Comparison of ENCODE assay signal across 35 cellular contexts in genomic region chrX:18951032-18951431, GRCh38. TPM values are rescaled to one million over a fixed set of nuclear protein-coding genes. Genes with fewer than 3 reads are reported as not detected.
DNase-seq lines count a peak whose midpoint lies in the region; ATAC-seq, FAIRE-seq and TF ChIP-seq lines count a peak whose summit lies in the region.
"Had no signal": no experiment of that assay in that cellular context is flagged by ENCODE, and none has a peak within 500 bp of the region (broad histone marks: within the 10 kb centered on the region; RNA-seq: fewer than 3 reads in every experiment).

No MANE protein-coding gene starts in this region.

- peaks cover 12% of the 10 kb centered on the region for H3K36me3 Mint-ChIP-seq in activated CD8-positive, alpha-beta T cell treated with anti-CD3 and anti-CD28 coated beads for 36 hours (ENCODE audit: low read depth)
- peaks cover 6% of the 10 kb centered on the region for H3K36me3 Mint-ChIP-seq in activated CD8-positive, alpha-beta T cell treated with anti-CD3 and anti-CD28 coated beads, Interleukin-2, amount 10 ng/mL, durations not matched to agents 7 days and 5 days (ENCODE audit: low read depth)
- H3K36me3 Mint-ChIP-seq in neural crest cell (ENCODE audit: low read depth) = peaks cover 15% of the 10 kb centered on the region

- H3K4me2 ChIP-seq in Karpas-422 (ENCODE audit: low read depth, low read length, poor library complexity, severe bottlenecking) = no peak overlapping the region
- H3K4me2 ChIP-seq in H1 (ENCODE audit: insufficient read depth in 1 of 2, low read depth in 2 of 2, low read length in 2 of 2) = no peak overlapping the region
- H3K4me2 ChIP-seq: hepatocyte, neural progenitor cell had no signal

- intact Hi-C loops in activated CD8-positive, alpha-beta T cell treated with anti-CD3 and anti-CD28 coated beads for 36 hours (cut with micrococcal nuclease) = no loop called here

- POLR2A ChIA-PET in activated CD8-positive, alpha-beta T cell treated with anti-CD3 and anti-CD28 coated beads for 36 hours (lab: Charles Lee) = no interaction called here
- POLR2A ChIA-PET in activated CD8-positive, alpha-beta T cell treated with anti-CD3 and anti-CD28 coated beads, Interleukin-2, amount 10 ng/mL, durations not matched to agents 7 days and 5 days (lab: Charles Lee) = no interaction called here
- POLR2A ChIA-PET in H1 (lab: Charles Lee; ENCODE audit: partially characterized antibody) = no interaction called here

- H2BK12ac ChIP-seq in H1 (ENCODE audit: low read depth, low read length) = no peak overlapping the region

- peaks cover 10% of the 10 kb centered on the region for H3K4me1 Mint-ChIP-seq in activated CD8-positive, alpha-beta T cell treated with anti-CD3 and anti-CD28 coated beads for 36 hours (ENCODE audit: low read depth)
- H3K4me1 Mint-ChIP-seq in activated CD8-positive, alpha-beta T cell treated with anti-CD3 and anti-CD28 coated beads, Interleukin-2, amount 10 ng/mL, durations not matched to agents 7 days and 5 days (ENCODE audit: low read depth) = peaks cover 16% of the 10 kb centered on the region
- no peaks in the 10 kb centered on the region for H3K4me1 Mint-ChIP-seq in neural crest cell
- H3K4me1 Mint-ChIP-seq: IgD-negative memory B cell, immature natural killer cell, neural progenitor cell had no signal

- H3K79me2 ChIP-seq in Karpas-422 (ENCODE audit: low read length) = peaks cover 15% of the 10 kb centered on the region
- H3K79me2 ChIP-seq in H1 (ENCODE audit: control insufficient read depth in 1 of 2, insufficient read depth in 2 of 2, low read length in 2 of 2) = no peaks in the 10 kb centered on the region
- H3K79me2 ChIP-seq: hepatocyte had no signal

- no peak overlapping the region for H3K18ac ChIP-seq in H1 (ENCODE audit: extremely low read depth, low read length)

- no peak overlapping the region for H3K4ac ChIP-seq in H1 (replicated peaks; ENCODE audit: insufficient read length, low read depth, low read length)

- peak; percentile 44 to 50 for TF ChIP-seq RAD21 in H1 (IDR thresholded peaks at IDR 0.05 in 1 of 2, conservative IDR thresholded peaks at IDR 0.05 in 1 of 2; ENCODE audit: low read depth in 2 of 2, low read length in 2 of 2)

- no peak overlapping the region for H2AK5ac ChIP-seq in H1 (ENCODE audit: low read depth, low read length)

- no peak overlapping the region for H2BK15ac ChIP-seq in H1 (ENCODE audit: low read length)

- ATAC-seq in activated CD8-positive, alpha-beta T cell treated with anti-CD3 and anti-CD28 coated beads for 36 hours = no peak
- ATAC-seq in activated CD8-positive, alpha-beta T cell treated with anti-CD3 and anti-CD28 coated beads, Interleukin-2, amount 10 ng/mL, durations not matched to agents 7 days and 5 days = no peak
- ATAC-seq: activated naive CD8-positive, alpha-beta T cell treated with anti-CD3 and anti-CD28 coated beads, Interleukin-2, amount 50 U/mL, for 24 hours; gastroesophageal sphincter; left cardiac atrium had no signal

- H3K4me3 ChIP-seq in Karpas-422 (ENCODE audit: low read length) (no peak overlapping the region), H1 (ENCODE audit: extremely low read depth in 1 of 4, insufficient read depth in 2 of 4, low read depth in 3 of 4, low read length in 4 of 4) (no peak overlapping the region)
- H3K4me3 ChIP-seq: cardiac muscle cell, gastroesophageal sphincter, hepatocyte, neural progenitor cell, Peyer's patch, sigmoid colon, thyroid gland, uterus had no signal

- no peak overlapping the region for H3K4me3 Mint-ChIP-seq in activated CD8-positive, alpha-beta T cell treated with anti-CD3 and anti-CD28 coated beads for 36 hours
- H3K4me3 Mint-ChIP-seq in activated CD8-positive, alpha-beta T cell treated with anti-CD3 and anti-CD28 coated beads, Interleukin-2, amount 10 ng/mL, durations not matched to agents 7 days and 5 days = no peak overlapping the region
- no peak overlapping the region for H3K4me3 Mint-ChIP-seq in neural crest cell
- H3K4me3 Mint-ChIP-seq: activated naive CD8-positive, alpha-beta T cell treated with anti-CD3 and anti-CD28 coated beads, Interleukin-2, amount 50 U/mL, for 24 hours; CD4-positive, alpha-beta T cell; IgD-negative memory B cell; immature natural killer cell; neural progenitor cell had no signal

- H3K27ac ChIP-seq in Karpas-422 (ENCODE audit: low read length) = no peak overlapping the region
- H3K27ac ChIP-seq in H1 (ENCODE audit: low read depth, low read length) = no peak overlapping the region
- H3K27ac ChIP-seq: cardiac muscle cell, gastroesophageal sphincter, hepatocyte, neural progenitor cell, Peyer's patch, sigmoid colon, thyroid gland, uterus had no signal

- H3K27me3 ChIP-seq in Karpas-422 (ENCODE audit: low read length) (no peaks in the 10 kb centered on the region), H1 (replicated peaks in 1 of 4; ENCODE audit: control insufficient read depth in 3 of 4, extremely low read depth in 1 of 4, insufficient read depth in 3 of 4, low read length in 3 of 4) (no peaks in the 10 kb centered on the region)
- H3K27me3 ChIP-seq: cardiac muscle cell, gastroesophageal sphincter, hepatocyte, neural progenitor cell, Peyer's patch, sigmoid colon, thyroid gland, uterus had no signal

- CTCF ChIA-PET in activated CD8-positive, alpha-beta T cell treated with anti-CD3 and anti-CD28 coated beads for 36 hours (lab: Charles Lee) = no interaction called here
- CTCF ChIA-PET in activated CD8-positive, alpha-beta T cell treated with anti-CD3 and anti-CD28 coated beads, Interleukin-2, amount 10 ng/mL, durations not matched to agents 7 days and 5 days (lab: Charles Lee) = interaction anchor here (1.0 kb wide), 1 partner anchor 383 kb away, joined by 3 read pairs; no protein-coding TSS in a partner anchor
- CTCF ChIA-PET in H1 (lab: Charles Lee; ENCODE audit: partially characterized antibody) = interaction anchor here (0.8 to 1.4 kb wide), 4 partner anchors 9 to 34 kb away, joined by 3 to 4 read pairs (median 4); no protein-coding TSS in a partner anchor

- TF ChIP-seq POLR2A in H1 (IDR thresholded peaks at IDR 0.05; ENCODE audit: control extremely low read depth in 1 of 2, low read depth in 2 of 2, low read length in 2 of 2) = no peak

- H3K9ac ChIP-seq in Karpas-422 (ENCODE audit: low read length) = no peak overlapping the region
- no peak overlapping the region for H3K9ac ChIP-seq in H1 (replicated peaks in 1 of 4; ENCODE audit: extremely low read depth in 1 of 4, low read depth in 3 of 4, low read length in 3 of 4)
- H3K9ac ChIP-seq: neural progenitor cell had no signal

- H3K27ac Mint-ChIP-seq in activated CD8-positive, alpha-beta T cell treated with anti-CD3 and anti-CD28 coated beads for 36 hours = no peak overlapping the region
- no peak overlapping the region for H3K27ac Mint-ChIP-seq in activated CD8-positive, alpha-beta T cell treated with anti-CD3 and anti-CD28 coated beads, Interleukin-2, amount 10 ng/mL, durations not matched to agents 7 days and 5 days
- H3K27ac Mint-ChIP-seq in neural crest cell (ENCODE audit: unreplicated experiment) = peak overlapping the region; percentile 23
- H3K27ac Mint-ChIP-seq: activated naive CD8-positive, alpha-beta T cell treated with anti-CD3 and anti-CD28 coated beads, Interleukin-2, amount 50 U/mL, for 24 hours; CD4-positive, alpha-beta T cell; IgD-negative memory B cell; immature natural killer cell; neural progenitor cell had no signal

- no peak overlapping the region for H4K5ac ChIP-seq in H1 (ENCODE audit: insufficient read length, low read depth, low read length)

- FAIRE-seq in H1 (lab: Jason Lieb, UNC) = no peak
- FAIRE-seq: A204.1, colon, GM18507, H54 had no signal

- 84% methylated on average over 6 of the region's 10 CpGs; no CpG with 5 or more reads in 1 of the 2 experiments for WGBS in H1 (ENCODE audit: extremely low coverage in 1 of 2, insufficient coverage in 1 of 2, insufficient read length in 1 of 2, insufficient replicate concordance in 2 of 2, low coverage in 1 of 2, low lambda C conversion rate in 2 of 2, missing lambda C conversion rate in 1 of 2), 2 experiments

- no peak for TF ChIP-seq CTCF in activated CD8-positive, alpha-beta T cell treated with anti-CD3 and anti-CD28 coated beads for 36 hours (IDR thresholded peaks at IDR 0.05)
- peak; percentile 32 to 63 (median 38) for TF ChIP-seq CTCF in H1 (IDR thresholded peaks at IDR 0.05; ENCODE audit: control extremely low read depth in 1 of 3, insufficient read depth in 1 of 3, low read depth in 1 of 3, low read length in 3 of 3)
- no peak for TF ChIP-seq CTCF in neural crest cell (conservative IDR thresholded peaks at IDR 0.05)

- H4K8ac ChIP-seq in H1 (ENCODE audit: extremely low read depth, insufficient read depth, low read length) = no peak overlapping the region

- H3K79me1 ChIP-seq in H1 (ENCODE audit: low read depth, low read length) = no peaks in the 10 kb centered on the region

- H3K23me2 ChIP-seq in H1 (ENCODE audit: low read depth, low read length) = no peaks in the 10 kb centered on the region; the same call in 1 of the 2 replicates

- H3K9me3 Mint-ChIP-seq in activated CD8-positive, alpha-beta T cell treated with anti-CD3 and anti-CD28 coated beads for 36 hours = no peaks in the 10 kb centered on the region
- H3K9me3 Mint-ChIP-seq in activated CD8-positive, alpha-beta T cell treated with anti-CD3 and anti-CD28 coated beads, Interleukin-2, amount 10 ng/mL, durations not matched to agents 7 days and 5 days (ENCODE audit: insufficient read depth) = no peaks in the 10 kb centered on the region
- peaks cover 5% of the 10 kb centered on the region for H3K9me3 Mint-ChIP-seq in neural crest cell
- H3K9me3 Mint-ChIP-seq: activated naive CD8-positive, alpha-beta T cell treated with anti-CD3 and anti-CD28 coated beads, Interleukin-2, amount 50 U/mL, for 24 hours; CD4-positive, alpha-beta T cell; immature natural killer cell had no signal

- H2AFZ ChIP-seq in Karpas-422 (ENCODE audit: low read length) (no peak overlapping the region), H1 (ENCODE audit: low read length) (no peak overlapping the region)
- H2AFZ ChIP-seq: hepatocyte, neural progenitor cell had no signal

- H4K20me1 ChIP-seq in Karpas-422 (ENCODE audit: insufficient read depth, low read depth, low read length) = 0 out of 2 replicates have a peak, but pooled peaks cover 4% of the 10 kb centered on the region
- no peaks in the 10 kb centered on the region for H4K20me1 ChIP-seq in H1 (replicated peaks in 1 of 2; ENCODE audit: control insufficient read depth in 1 of 2, insufficient read depth in 2 of 2, low read length in 2 of 2)

- no peak overlapping the region for H3K14ac ChIP-seq in H1 (ENCODE audit: insufficient read length)

- peak; percentile 2 for DNase-seq in activated CD8-positive, alpha-beta T cell treated with anti-CD3 and anti-CD28 coated beads for 36 hours
- no peak for DNase-seq in activated CD8-positive, alpha-beta T cell treated with anti-CD3 and anti-CD28 coated beads, Interleukin-2, amount 10 ng/mL, durations not matched to agents 7 days and 5 days
- peak; percentile 66 for DNase-seq in Karpas-422
- DNase-seq in H1 (ENCODE audit: low read depth in 1 of 2, low spot score in 2 of 2) = no peak
- DNase-seq in neural crest cell (ENCODE audit: low read depth, low spot score) = no peak
- no peak for DNase-seq in NOMO-1 treated with dmso at 0.1 percent for 144 hours (lab: John Stamatoyannopoulos, UW; ENCODE audit: unreplicated experiment)
- DNase-seq in NK-92 treated with Interleukin-12 subunit alpha and Interleukin-12 subunit beta, amount 100 ng/mL, for 24 hours (lab: John Stamatoyannopoulos, UW) = no peak
- no peak for DNase-seq in NCI-H524 treated with DMSO at 0.1 percent for 48 hours (lab: John Stamatoyannopoulos, UW)
- DNase-seq: activated CD4-positive, alpha-beta T cell treated with anti-CD3 and anti-CD28 coated beads for 48 hours; activated gamma-delta T cell treated with Interleukin-2 at 50 U/mL for 16 hours; activated naive CD8-positive, alpha-beta T cell treated with anti-CD3 and anti-CD28 coated beads, Interleukin-2, amount 50 U/mL, for 24 hours; activated T-cell treated with anti-CD3 and anti-CD28 coated beads, Interleukin-2, amount 50 U/mL, for 48 hours; CD4-positive, alpha-beta T cell; immature natural killer cell; left cardiac atrium; NCI-H1092; NCI-H1694 treated with DMSO at 0.1 percent for 48 hours; NCI-H510A; Peyer's patch; posterior cingulate gyrus; SHP77 treated with DMSO at 0.1 percent for 48 hours; sigmoid colon; stimulated activated CD4-positive, alpha-beta T cell treated with anti-CD3 and anti-CD28 coated beads, Interleukin-12 subunit alpha, Interleukin-12 subunit beta, amount 100 ng/mL, for 4 hours; stimulated activated CD4-positive, alpha-beta T cell treated with anti-CD3 and anti-CD28 coated beads, Interleukin-2, amount 100 ng/mL, for 48 hours; thyroid gland; uterus had no signal

- H3K27me3 Mint-ChIP-seq in activated CD8-positive, alpha-beta T cell treated with anti-CD3 and anti-CD28 coated beads for 36 hours = no peaks in the 10 kb centered on the region
- H3K27me3 Mint-ChIP-seq in activated CD8-positive, alpha-beta T cell treated with anti-CD3 and anti-CD28 coated beads, Interleukin-2, amount 10 ng/mL, durations not matched to agents 7 days and 5 days (ENCODE audit: low read depth) = no peaks in the 10 kb centered on the region
- H3K27me3 Mint-ChIP-seq in neural crest cell (ENCODE audit: low read depth) = no peaks in the 10 kb centered on the region
- H3K27me3 Mint-ChIP-seq: activated naive CD8-positive, alpha-beta T cell treated with anti-CD3 and anti-CD28 coated beads, Interleukin-2, amount 50 U/mL, for 24 hours; CD4-positive, alpha-beta T cell; IgD-negative memory B cell had no signal

- H3K36me3 ChIP-seq in Karpas-422 (ENCODE audit: insufficient read depth, low read length) = no peaks in the 10 kb centered on the region
- peaks cover 0 to 6% (median 0%) of the 10 kb centered on the region in 4 experiments; a peak in 3 of 8 replicates for H3K36me3 ChIP-seq in H1 (ENCODE audit: control insufficient read depth in 2 of 4, insufficient read depth in 4 of 4, low read length in 3 of 4)
- H3K36me3 ChIP-seq: cardiac muscle cell, neural progenitor cell, Peyer's patch, thyroid gland, uterus had no signal

- no peak overlapping the region for H4K91ac ChIP-seq in H1 (replicated peaks; ENCODE audit: insufficient read length, low read length)

- no peak overlapping the region for H3K23ac ChIP-seq in H1 (ENCODE audit: insufficient read length)

- H3K9me3 ChIP-seq in Karpas-422 (ENCODE audit: low read length) (no peaks in the 10 kb centered on the region), H1 (ENCODE audit: insufficient read depth in 2 of 2, low read depth in 1 of 2, low read length in 1 of 2) (no peaks in the 10 kb centered on the region)
- H3K9me3 ChIP-seq: gastroesophageal sphincter, Peyer's patch, sigmoid colon, thyroid gland, uterus had no signal

- no peak overlapping the region for H2BK20ac ChIP-seq in H1 (ENCODE audit: low read length)

- no peak overlapping the region for H2BK5ac ChIP-seq in H1 (ENCODE audit: low read depth, low read length)

- TF ChIP-seq EP300 in H1 (IDR thresholded peaks at IDR 0.05; ENCODE audit: borderline replicate concordance in 1 of 2, low read depth in 2 of 2, low read length in 2 of 2) = no peak

- H2BK120ac ChIP-seq in H1 (replicated peaks; ENCODE audit: low read depth, low read length) = no peak overlapping the region

- H3K9me2 ChIP-seq in Karpas-422 (replicated peaks; ENCODE audit: insufficient read depth, low read length) = no peaks in the 10 kb centered on the region

- no peak overlapping the region for H3K56ac ChIP-seq in H1 (replicated peaks; ENCODE audit: insufficient read length, low read depth, low read length)

- H3K4me1 ChIP-seq in Karpas-422 (ENCODE audit: low read length) (no peaks in the 10 kb centered on the region), H1 (replicated peaks in 1 of 4; ENCODE audit: control insufficient read depth in 3 of 4, insufficient read depth in 4 of 4, low read length in 3 of 4) (no peaks in the 10 kb centered on the region)
- H3K4me1 ChIP-seq: gastroesophageal sphincter, neural progenitor cell, Peyer's patch, sigmoid colon, thyroid gland, uterus had no signal

RNA-seq across cellular contexts. Expression of gene PHKA2, which starts 32.9 kb away (rescaled TPM):
- total RNA-seq in activated CD8-positive, alpha-beta T cell treated with anti-CD3 and anti-CD28 coated beads for 36 hours = 10 to 100 TPM; 23.3 to 26.1 TPM
- 10 to 100 TPM; 21.7 to 23.6 TPM for total RNA-seq in activated CD8-positive, alpha-beta T cell treated with anti-CD3 and anti-CD28 coated beads, Interleukin-2, amount 10 ng/mL, durations not matched to agents 7 days and 5 days
- 50.7 and 75.4 TPM in 2 replicates for total RNA-seq in Karpas-422 (2014; rRNA removed; shearing (Covaris generic); ENCODE audit: low replicate concordance)
- 29.6 and 35.8 TPM in 2 replicates for total RNA-seq in H1 (2021; fragmentation: NEBNext Ultra II Directional; extraction: Animal tissue kit (Norgen Biotek cat#: 25700))
- polyA plus RNA-seq in H1 (2011; rRNA removed) = 28.1 and 35.6 TPM in 2 replicates
- 26.7 TPM for polyA plus RNA-seq in H1 (2011; cell fraction: cytosol; rRNA removed)
- polyA plus RNA-seq in H1 (2011; cell fraction: nucleus; rRNA removed) = 88.0 TPM
- 21.9 to 36.0 TPM (median 30.7 TPM) in 4 replicates for polyA plus RNA-seq in H1 (2012, experiment 1 of 2)
- 8.4 TPM for polyA plus RNA-seq in H1 (2012, experiment 2 of 2)
- 16.4 TPM for polyA plus RNA-seq in H1 (2013, experiment 1 of 2)
- polyA plus RNA-seq in H1 (2013, experiment 2 of 2) = 14.6 TPM
- 42.3 and 57.4 TPM in 2 replicates for polyA minus RNA-seq in H1 (2011; rRNA and poly(A)+ RNA removed)
- 43.2 TPM for polyA minus RNA-seq in H1 (2011; cell fraction: cytosol; rRNA and poly(A)+ RNA removed)
- polyA minus RNA-seq in H1 (2011; cell fraction: nucleus; rRNA and poly(A)+ RNA removed) = 52.5 TPM
- total RNA-seq in neural crest cell = 24.7 and 28.0 TPM in 2 replicates

Comparison
In these comparisons a context has a peak if more than half of its experiments do, and no peak if none do; other contexts are left out.
1. DNase-seq: peak in activated CD8-positive, alpha-beta T cell treated with anti-CD3 and anti-CD28 coated beads for 36 hours (single experiment) and Karpas-422 (single experiment); none in activated CD8-positive, alpha-beta T cell treated with anti-CD3 and anti-CD28 coated beads, Interleukin-2, amount 10 ng/mL, durations not matched to agents 7 days and 5 days (single experiment), H1 (0 of 2), neural crest cell (single experiment), NOMO-1 treated with dmso at 0.1 percent for 144 hours (single experiment), NK-92 treated with Interleukin-12 subunit alpha and Interleukin-12 subunit beta, amount 100 ng/mL, for 24 hours (single experiment) and NCI-H524 treated with DMSO at 0.1 percent for 48 hours (single experiment).
2. CTCF ChIP-seq: peak in H1 (3 of 3); none in activated CD8-positive, alpha-beta T cell treated with anti-CD3 and anti-CD28 coated beads for 36 hours (single experiment) and neural crest cell (single experiment).